In the genomic region with DNA sequence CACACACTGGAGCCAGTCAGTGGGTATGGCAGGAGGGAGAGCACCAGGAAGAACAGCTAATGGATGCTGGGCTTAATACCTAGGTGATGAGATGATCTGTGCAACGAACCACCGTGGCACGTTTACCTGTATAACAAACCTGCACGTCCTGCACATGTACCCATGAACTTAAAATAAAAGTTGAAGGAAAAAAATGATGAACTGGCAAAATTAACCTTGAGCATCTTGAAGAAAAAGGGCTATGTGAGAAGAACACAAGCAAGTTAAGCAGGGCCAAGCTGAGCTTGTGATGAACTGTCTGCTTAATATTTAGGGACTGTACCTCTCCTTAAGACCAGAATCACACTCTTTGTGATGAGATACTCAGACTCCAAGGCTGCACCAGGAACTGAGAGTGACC, we compare ENCODE assay signal across 27 cellular contexts.
"Had no signal": no experiment of that assay in that cellular context is flagged by ENCODE, and none has a peak within 500 bp of the region (broad histone marks: within the 10 kb centered on the region; RNA-seq: fewer than 3 reads in every experiment).

No MANE protein-coding gene starts in this region.

- FAIRE-seq: urothelium cell line had no signal

- H3K27ac ChIP-seq: stomach, suprapubic skin, testis, thoracic aorta, thyroid gland, tibial artery, tibial nerve, transverse colon, upper lobe of left lung, upper lobe of right lung, uterus, vagina had no signal

- H3K9me3 ChIP-seq: suprapubic skin, testis, thyroid gland, uterus had no signal

- ATAC-seq: stimulated activated effector memory CD8-positive, alpha-beta T cell treated with anti-CD3 and anti-CD28 coated beads, Interleukin-12 subunit alpha, Interleukin-12 subunit beta, amount 100 ng/mL, for 72 hours; stimulated activated memory B cell treated with anti-CD40 and anti-IgM and Interleukin-4, amounts not matched to agents 10 μg/mL and 1 μg/mL and 100 μg/mL, for 72 hours; stimulated activated naive B cell treated with anti-CD40 and anti-IgM and Interleukin-4, amounts not matched to agents 10 μg/mL and 1 μg/mL and 100 μg/mL, for 72 hours; stimulated activated naive CD8-positive, alpha-beta T cell treated with anti-CD3 and anti-CD28 coated beads, Interleukin-15, amount 100 ng/mL, for 72 hours; stimulated activated naive CD8-positive, alpha-beta T cell treated with anti-CD3 and anti-CD28 coated beads, Interleukin-15, Interleukin-2, amounts not matched to agents 100 U/mL and 50 U/mL, for 24 hours; upper lobe of right lung had no signal

- H3K4me1 ChIP-seq: stomach, suprapubic skin, testis, thyroid gland, tibial artery, tibial nerve, transverse colon, upper lobe of left lung, upper lobe of right lung, uterus, vagina had no signal

- H3K4me3 ChIP-seq: stomach, suprapubic skin, testis, thoracic aorta, thyroid gland, tibial artery, tibial nerve, transverse colon, upper lobe of left lung, upper lobe of right lung, uterus, vagina had no signal

- H3K36me3 ChIP-seq: stomach, suprapubic skin, thoracic aorta, thyroid gland, tibial artery, tibial nerve, transverse colon, upper lobe of left lung, upper lobe of right lung, uterus, vagina had no signal

- DNase-seq: stimulated activated CD4-positive, alpha-beta T cell treated with anti-CD3 and anti-CD28 coated beads, Interleukin-2, amount 100 ng/mL, for 48 hours; stimulated activated CD4-positive, alpha-beta T cell treated with anti-CD3 and anti-CD28 coated beads, Interleukin-4, amount 100 ng/mL, for 1 hour; stimulated activated CD4-positive, alpha-beta T cell treated with anti-CD3 and anti-CD28 coated beads, Interleukin-4, amount 100 ng/mL, for 24 hours; stimulated activated CD4-positive, alpha-beta T cell treated with anti-CD3 and anti-CD28 coated beads, Interleukin-4, amount 100 ng/mL, for 4 hours; stimulated activated CD8-positive, alpha-beta memory T cell treated with anti-CD3 and anti-CD28 coated beads, Interleukin-4, amount 100 ng/mL, for 48 hours; stimulated activated naive B cell treated with anti-CD40 and anti-IgM and Interleukin-4, amounts not matched to agents 10 μg/mL and 1 μg/mL and 100 μg/mL, for 72 hours; stimulated activated naive CD4-positive, alpha-beta T cell; stimulated activated naive CD4-positive, alpha-beta T cell treated with Interleukin-2 at 50 U/mL for 16 hours; stimulated activated naive CD8-positive, alpha-beta T cell treated with anti-CD3 and anti-CD28 coated beads, Interleukin-15, amount 100 ng/mL, for 72 hours; stimulated activated naive CD8-positive, alpha-beta T cell treated with anti-CD3 and anti-CD28 coated beads, Interleukin-15, Interleukin-2, amounts not matched to agents 100 U/mL and 50 U/mL, for 24 hours; stomach; substantia nigra; testis; thyroid gland; tibial artery; transverse colon; trophoblast cell; upper lobe of left lung; upper lobe of right lung; uterus had no signal

- H3K27me3 ChIP-seq: stomach, suprapubic skin, testis, thyroid gland, tibial artery, tibial nerve, transverse colon, upper lobe of left lung, upper lobe of right lung, uterus, vagina had no signal
